Comparison of ENCODE assay signal across 19 cellular contexts in genomic region chr22:36552300-36552699, GRCh38. TPM values are rescaled to one million over a fixed set of nuclear protein-coding genes. Genes with fewer than 3 reads are reported as not detected.
DNase-seq lines count a peak whose midpoint lies in the region; ATAC-seq, FAIRE-seq and TF ChIP-seq lines count a peak whose summit lies in the region.
"Had no signal": no experiment of that assay in that cellular context is flagged by ENCODE, and none has a peak within 500 bp of the region (broad histone marks: within the 10 kb centered on the region; RNA-seq: fewer than 3 reads in every experiment).

No MANE protein-coding gene starts in this region.

- no peak for TF ChIP-seq POLR2A in testis (IDR thresholded peaks at IDR 0.05)

- no peak for TF ChIP-seq CTCF in bronchial epithelial cell (IDR thresholded peaks at IDR 0.05; ENCODE audit: insufficient read depth, low read length, severe bottlenecking)
- no peak for TF ChIP-seq CTCF in testis (IDR thresholded peaks at IDR 0.05)

- peaks cover 38 to 63% (median 55%) of the 10 kb centered on the region in 10 experiments for H3K4me1 ChIP-seq in BLaER1 treated with 17β-estradiol and CSF1 and Interleukin-3, amounts not matched to agents 10 nM and 100 nM
- no peaks in the 10 kb centered on the region for H3K4me1 ChIP-seq in testis
- H3K4me1 ChIP-seq: vagina had no signal

- H3K4me2 ChIP-seq in BLaER1 treated with 17β-estradiol and CSF1 and Interleukin-3, amounts not matched to agents 10 nM and 100 nM: peak overlapping the region; percentile 20 to 81 (median 57)
- H3K4me2 ChIP-seq: KMS-11 had no signal

- peak overlapping the region in 1 of 11 experiments; percentile 60; a peak in 2 of 22 replicates for H3K9ac ChIP-seq in BLaER1 treated with 17β-estradiol and CSF1 and Interleukin-3, amounts not matched to agents 10 nM and 100 nM
- H3K9ac ChIP-seq: KMS-11 had no signal

- H3K36me3 ChIP-seq in BLaER1 treated with 17β-estradiol and CSF1 and Interleukin-3, amounts not matched to agents 10 nM and 100 nM: no peaks in the 10 kb centered on the region
- H3K36me3 ChIP-seq in bronchial epithelial cell (ENCODE audit: control insufficient read depth, insufficient read depth, low read length) (no peaks in the 10 kb centered on the region), testis (ENCODE audit: low read depth, missing control alignments) (no peaks in the 10 kb centered on the region)
- H3K36me3 ChIP-seq: vagina, WERI-Rb-1 had no signal

- ATAC-seq in HG03342 (IDR thresholded peaks at IDR 0.05; ENCODE audit: unreplicated experiment) (no peak), HG02610 (IDR thresholded peaks at IDR 0.05; ENCODE audit: unreplicated experiment) (no peak)
- ATAC-seq: activated naive CD8-positive, alpha-beta T cell treated with anti-CD3 and anti-CD28 coated beads, Interleukin-2, amount 50 U/mL, for 24 hours; left ventricle myocardium superior had no signal

- H3K9me3 ChIP-seq in BLaER1 treated with 17β-estradiol and CSF1 and Interleukin-3, amounts not matched to agents 10 nM and 100 nM (replicated peaks in 1 of 11): no peaks in the 10 kb centered on the region
- no peaks in the 10 kb centered on the region for H3K9me3 ChIP-seq in testis
- H3K9me3 ChIP-seq: vagina had no signal

- 57 to 88% methylated on average over 1 of the region's 1 CpG for WGBS in testis, 2 donors

- no peaks in the 10 kb centered on the region for H4K20me1 ChIP-seq in BLaER1 treated with 17β-estradiol and CSF1 and Interleukin-3, amounts not matched to agents 10 nM and 100 nM

- intact Hi-C loops in testis (cut with DNase I; ENCODE audit: low total_unique reads): no loop called here

- no peaks in the 10 kb centered on the region for H3K27me3 ChIP-seq in BLaER1 treated with 17β-estradiol and CSF1 and Interleukin-3, amounts not matched to agents 10 nM and 100 nM
- H3K27me3 ChIP-seq in bronchial epithelial cell (ENCODE audit: control insufficient read depth, insufficient read depth, low read length): peaks cover 5% of the 10 kb centered on the region
- H3K27me3 ChIP-seq in testis: no peaks in the 10 kb centered on the region
- H3K27me3 ChIP-seq: vagina had no signal

- H3K27ac ChIP-seq in BLaER1 treated with 17β-estradiol and CSF1 and Interleukin-3, amounts not matched to agents 10 nM and 100 nM: peak overlapping the region in 6 of 11 experiments; percentile 20 to 82 (median 42); a peak in 8 of 22 replicates
- H3K27ac ChIP-seq in testis: no peak overlapping the region
- H3K27ac ChIP-seq: KMS-11, vagina, WERI-Rb-1 had no signal

- no peak overlapping the region for H3K4me3 ChIP-seq in BLaER1 treated with 17β-estradiol and CSF1 and Interleukin-3, amounts not matched to agents 10 nM and 100 nM
- H3K4me3 ChIP-seq in bronchial epithelial cell (ENCODE audit: low read depth, low read length) (no peak overlapping the region), testis (no peak overlapping the region)
- H3K4me3 ChIP-seq: vagina had no signal

- DNase-seq in GM19239 (ENCODE audit: insufficient read length, low spot score) (no peak), NOMO-1 treated with dmso at 0.1 percent for 144 hours (lab: John Stamatoyannopoulos, UW; ENCODE audit: unreplicated experiment) (peak; percentile 57), bronchial epithelial cell (ENCODE audit: low read depth) (no peak), SK-N-DZ (ENCODE audit: low spot score) (no peak), testis (no peak)
- DNase-seq: activated naive CD8-positive, alpha-beta T cell treated with anti-CD3 and anti-CD28 coated beads, Interleukin-2, amount 50 U/mL, for 24 hours; COR-L47; GOT3; left ventricle myocardium superior; NCI-H146; NCI-H524; stimulated activated CD4-positive, alpha-beta T cell treated with anti-CD3 and anti-CD28 coated beads, Interleukin-1b, Interleukin-23, amount 100 ng/mL, for 48 hours; WERI-Rb-1 had no signal

- FAIRE-seq in GM19239 (lab: Jason Lieb, UNC) (peak; percentile 42), bronchial epithelial cell (lab: Jason Lieb, UNC) (peak; percentile 50)
- FAIRE-seq: RCC 7860 had no signal

RNA-seq across cellular contexts. Expression of gene EIF3D, which starts 23.3 kb away (rescaled TPM):
- total RNA-seq in bronchial epithelial cell (442 and 1,330 TPM in 2 replicates), testis (100 to 1,000 TPM; 150 to 163 TPM)
- polyA plus RNA-seq in SK-N-DZ (2014; cell fraction: cytosol; rRNA removed): 449 and 520 TPM in 2 replicates
- 283 and 285 TPM in 2 replicates for polyA plus RNA-seq in SK-N-DZ (2014; cell fraction: nucleus; rRNA removed)
- polyA plus RNA-seq in testis (ENCODE audit: insufficient read depth, low read depth, low replicate concordance): 176 TPM

RNA-seq across cellular contexts. Expression of gene FOXRED2, which starts 45.5 kb away (rescaled TPM):
- 1.6 and 2.0 TPM in 2 replicates for total RNA-seq in bronchial epithelial cell
- polyA plus RNA-seq in SK-N-DZ (2014; cell fraction: cytosol; rRNA removed): 15.8 and 17.4 TPM in 2 replicates
- polyA plus RNA-seq in SK-N-DZ (2014; cell fraction: nucleus; rRNA removed): 7.4 and 8.6 TPM in 2 replicates
- total RNA-seq in testis: 10 to 100 TPM; 23.8 to 34.6 TPM
- polyA plus RNA-seq in testis (ENCODE audit: insufficient read depth, low read depth, low replicate concordance): 17.7 TPM

Comparison
In these comparisons a context has a peak if more than half of its experiments do, and no peak if none do; other contexts are left out.
1. H3K27ac ChIP-seq: peak in BLaER1 treated with 17β-estradiol and CSF1 and Interleukin-3, amounts not matched to agents 10 nM and 100 nM (6 of 11); none in testis (0 of 2).